15 cellular contexts compared by ENCODE assay signal in the genomic region with DNA sequence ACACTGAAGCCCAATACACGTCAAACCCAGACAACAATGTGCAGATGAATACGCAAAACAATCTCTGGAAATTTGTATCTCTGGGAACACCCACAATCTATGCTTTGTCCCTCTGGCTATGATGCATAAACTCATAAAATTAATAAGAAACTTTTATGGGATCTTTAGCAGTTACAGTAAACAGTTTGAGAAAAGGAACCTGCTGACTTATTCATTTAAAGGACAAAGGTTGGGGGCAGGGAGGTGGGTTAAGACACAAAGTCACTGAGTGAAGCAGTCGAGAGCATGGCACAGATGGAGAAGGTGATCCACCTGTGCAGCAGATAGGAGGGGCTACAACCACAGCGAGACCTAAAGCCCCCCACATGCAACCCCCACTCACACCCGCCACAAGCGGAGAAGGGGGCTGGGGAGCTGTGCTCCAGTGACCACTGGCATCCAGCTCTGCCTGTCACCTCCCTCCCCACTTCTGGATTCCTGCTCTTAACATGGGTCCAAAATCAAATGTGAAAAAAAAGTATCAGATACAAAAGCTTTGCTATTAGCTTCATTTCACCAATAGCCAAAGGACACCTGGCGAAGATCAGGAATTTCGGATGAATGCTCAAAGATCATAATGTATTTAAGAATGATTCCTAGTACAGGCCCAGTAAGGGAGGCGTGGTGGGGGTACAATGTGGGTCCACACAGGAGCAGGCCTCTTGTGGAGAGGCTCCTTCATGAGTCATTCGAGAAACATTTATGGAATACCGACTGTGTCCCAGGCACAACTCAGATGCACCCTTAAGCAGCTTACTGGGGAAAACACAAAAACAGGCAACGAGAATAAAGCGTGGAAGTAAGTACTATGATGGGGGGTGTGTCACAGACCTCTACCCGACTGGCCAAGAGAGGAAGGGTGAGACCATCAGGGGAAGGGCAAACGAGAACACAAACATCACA. TPM values are rescaled to one million over a fixed set of nuclear protein-coding genes. Genes with fewer than 3 reads are reported as not detected.
A peak's percentile ranks its signal among the peaks of the same experiment; 100 is the strongest.
DNase-seq lines count a peak whose midpoint lies in the region; ATAC-seq and TF ChIP-seq lines count a peak whose summit lies in the region.
"Had no signal": no experiment of that assay in that cellular context is flagged by ENCODE, and none has a peak within 500 bp of the region (broad histone marks: within the 10 kb centered on the region; RNA-seq: fewer than 3 reads in every experiment).

No MANE protein-coding gene starts in this region.

- no peaks in the 10 kb centered on the region for H3K9me3 ChIP-seq in mesodermal cell (ENCODE audit: control insufficient read depth, low read length)
- no peaks in the 10 kb centered on the region for H3K9me3 ChIP-seq in right atrium auricular region
- H3K9me3 ChIP-seq: BLaER1, sigmoid colon, SK-N-SH, upper lobe of right lung had no signal

- TF ChIP-seq RAD21 in Ishikawa (IDR thresholded peaks at IDR 0.05; ENCODE audit: low read depth): no peak

- TF ChIP-seq EP300 in Ishikawa (IDR thresholded peaks at IDR 0.05; ENCODE audit: borderline replicate concordance): peak; percentile 17; the same call in 1 of the 2 replicates

- H3K36me3 ChIP-seq in mesodermal cell (ENCODE audit: control insufficient read depth, insufficient read depth, low read length) (no peaks in the 10 kb centered on the region), right atrium auricular region (peaks cover 9% of the 10 kb centered on the region)
- H3K36me3 ChIP-seq: sigmoid colon, upper lobe of right lung had no signal

- H3K27me3 ChIP-seq in right atrium auricular region: no peaks in the 10 kb centered on the region
- H3K27me3 ChIP-seq: BLaER1, sigmoid colon, upper lobe of right lung had no signal

- H3K4me3 ChIP-seq in choroid plexus epithelial cell (ENCODE audit: low read depth, low read length): no peak overlapping the region
- no peak overlapping the region for H3K4me3 ChIP-seq in mesodermal cell (ENCODE audit: extremely low read depth, insufficient read depth, low read length, poor library complexity, severe bottlenecking)
- no peak overlapping the region for H3K4me3 ChIP-seq in right atrium auricular region
- H3K4me3 ChIP-seq: BLaER1, sigmoid colon, upper lobe of right lung had no signal

- H3K4me1 ChIP-seq in mesodermal cell (ENCODE audit: control insufficient read depth, insufficient read depth, low read length, poor library complexity, severe bottlenecking) (peaks cover 9% of the 10 kb centered on the region), right atrium auricular region (no peaks in the 10 kb centered on the region)
- H3K4me1 ChIP-seq: BLaER1, upper lobe of right lung had no signal

- no peak for ATAC-seq in GM21528 (IDR thresholded peaks at IDR 0.05; ENCODE audit: low FRiP score, unreplicated experiment)
- ATAC-seq: activated CD4-positive, CD25-positive, alpha-beta regulatory T cell treated with anti-CD3 and anti-CD28 coated beads, Interleukin-2, amount 50 U/mL, for 24 hours had no signal

- DNase-seq in Caki2 (ENCODE audit: low read depth) (peak; percentile 8), choroid plexus epithelial cell (ENCODE audit: low read depth) (peak; percentile 45), right atrium auricular region (ENCODE audit: low spot score) (no peak), DMS79 (lab: John Stamatoyannopoulos, UW) (no peak)
- no peak for DNase-seq in activated naive CD4-positive, alpha-beta T cell (lab: John Stamatoyannopoulos, UW)
- DNase-seq: NCI-H1092, NCI-H510A treated with DMSO at 0.1 percent for 48 hours, sigmoid colon, SK-N-SH, upper lobe of right lung had no signal

- in situ Hi-C loops in Caki2 (cut with HindIII; ENCODE audit: low pct_unique_long_range_greater_than_20kb, low sequenced_read_pairs): no loop called here

- H3K27ac ChIP-seq in mesodermal cell (ENCODE audit: low read depth, low read length, severe bottlenecking) (peak overlapping the region; percentile 61), right atrium auricular region (no peak overlapping the region)
- H3K27ac ChIP-seq: BLaER1, sigmoid colon, upper lobe of right lung had no signal

- WGBS in mesodermal cell (ENCODE audit: insufficient coverage in 2 of 2), 2 experiments: 54 to 64% methylated on average over 7 to 10 of the region's 15 CpGs

- TF ChIP-seq CTCF in choroid plexus epithelial cell (conservative IDR thresholded peaks at IDR 0.05; ENCODE audit: low read depth, low read length): no peak
- no peak for TF ChIP-seq CTCF in right atrium auricular region (IDR thresholded peaks at IDR 0.05)

TF ChIP-seq in Ishikawa, 13 proteins besides CTCF, POLR2A, EP300 and RAD21:
- 0 out of 2 replicates have a peak, but pooled peaks have one; percentile 33 for TF ChIP-seq TCF12 (IDR thresholded peaks at IDR 0.05; ENCODE audit: low read depth)
- TF ChIP-seq, protein P1, sequence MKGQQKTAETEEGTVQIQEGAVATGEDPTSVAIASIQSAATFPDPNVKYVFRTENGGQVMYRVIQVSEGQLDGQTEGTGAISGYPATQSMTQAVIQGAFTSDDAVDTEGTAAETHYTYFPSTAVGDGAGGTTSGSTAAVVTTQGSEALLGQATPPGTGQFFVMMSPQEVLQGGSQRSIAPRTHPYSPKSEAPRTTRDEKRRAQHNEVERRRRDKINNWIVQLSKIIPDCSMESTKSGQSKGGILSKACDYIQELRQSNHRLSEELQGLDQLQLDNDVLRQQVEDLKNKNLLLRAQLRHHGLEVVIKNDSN (IDR thresholded peaks at IDR 0.05): no peak
- no peak for TF ChIP-seq TAF1 (IDR thresholded peaks at IDR 0.05; ENCODE audit: low read depth)
- TF ChIP-seq, protein P2, sequence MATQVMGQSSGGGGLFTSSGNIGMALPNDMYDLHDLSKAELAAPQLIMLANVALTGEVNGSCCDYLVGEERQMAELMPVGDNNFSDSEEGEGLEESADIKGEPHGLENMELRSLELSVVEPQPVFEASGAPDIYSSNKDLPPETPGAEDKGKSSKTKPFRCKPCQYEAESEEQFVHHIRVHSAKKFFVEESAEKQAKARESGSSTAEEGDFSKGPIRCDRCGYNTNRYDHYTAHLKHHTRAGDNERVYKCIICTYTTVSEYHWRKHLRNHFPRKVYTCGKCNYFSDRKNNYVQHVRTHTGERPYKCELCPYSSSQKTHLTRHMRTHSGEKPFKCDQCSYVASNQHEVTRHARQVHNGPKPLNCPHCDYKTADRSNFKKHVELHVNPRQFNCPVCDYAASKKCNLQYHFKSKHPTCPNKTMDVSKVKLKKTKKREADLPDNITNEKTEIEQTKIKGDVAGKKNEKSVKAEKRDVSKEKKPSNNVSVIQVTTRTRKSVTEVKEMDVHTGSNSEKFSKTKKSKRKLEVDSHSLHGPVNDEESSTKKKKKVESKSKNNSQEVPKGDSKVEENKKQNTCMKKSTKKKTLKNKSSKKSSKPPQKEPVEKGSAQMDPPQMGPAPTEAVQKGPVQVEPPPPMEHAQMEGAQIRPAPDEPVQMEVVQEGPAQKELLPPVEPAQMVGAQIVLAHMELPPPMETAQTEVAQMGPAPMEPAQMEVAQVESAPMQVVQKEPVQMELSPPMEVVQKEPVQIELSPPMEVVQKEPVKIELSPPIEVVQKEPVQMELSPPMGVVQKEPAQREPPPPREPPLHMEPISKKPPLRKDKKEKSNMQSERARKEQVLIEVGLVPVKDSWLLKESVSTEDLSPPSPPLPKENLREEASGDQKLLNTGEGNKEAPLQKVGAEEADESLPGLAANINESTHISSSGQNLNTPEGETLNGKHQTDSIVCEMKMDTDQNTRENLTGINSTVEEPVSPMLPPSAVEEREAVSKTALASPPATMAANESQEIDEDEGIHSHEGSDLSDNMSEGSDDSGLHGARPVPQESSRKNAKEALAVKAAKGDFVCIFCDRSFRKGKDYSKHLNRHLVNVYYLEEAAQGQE (IDR thresholded peaks at IDR 0.05; ENCODE audit: low read depth): no peak
- TF ChIP-seq FOXM1 (IDR thresholded peaks at IDR 0.05; ENCODE audit: borderline replicate concordance, low read depth): no peak
- TF ChIP-seq CEBPB (IDR thresholded peaks at IDR 0.05): no peak
- TF ChIP-seq, protein P3, sequence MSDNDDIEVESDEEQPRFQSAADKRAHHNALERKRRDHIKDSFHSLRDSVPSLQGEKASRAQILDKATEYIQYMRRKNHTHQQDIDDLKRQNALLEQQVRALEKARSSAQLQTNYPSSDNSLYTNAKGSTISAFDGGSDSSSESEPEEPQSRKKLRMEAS (IDR thresholded peaks at IDR 0.05): no peak
- no peak for TF ChIP-seq NFIC (IDR thresholded peaks at IDR 0.05)
- TF ChIP-seq TEAD4 (IDR thresholded peaks at IDR 0.05): no peak
- peak; percentile 40; the same call in 1 of the 2 replicates for TF ChIP-seq ZBTB7A (IDR thresholded peaks at IDR 0.05; ENCODE audit: low read depth)
- TF ChIP-seq CREB1 (IDR thresholded peaks at IDR 0.05; ENCODE audit: low read depth): no peak
- TF ChIP-seq EGR1 (IDR thresholded peaks at IDR 0.05): no peak
- no peak for TF ChIP-seq YY1 (IDR thresholded peaks at IDR 0.05; ENCODE audit: low read depth)

RNA-seq across cellular contexts. Expression of gene SMCO4, which starts 44.8 kb away (rescaled TPM):
- 72.1 and 76.2 TPM in 2 replicates for total RNA-seq in Caki2 (2014; rRNA removed; shearing (Covaris generic); ENCODE audit: low replicate concordance)
- 26.9 TPM for polyA plus RNA-seq in mesodermal cell (2013, experiment 1 of 2)
- 21.3 TPM for polyA plus RNA-seq in mesodermal cell (2013, experiment 2 of 2)
- 10 to 100 TPM; 37.6 to 79.8 TPM for total RNA-seq in right atrium auricular region

Comparison
In these comparisons a context has a peak if more than half of its experiments do, and no peak if none do; other contexts are left out.
1. DNase-seq: peak in Caki2 (single experiment) and choroid plexus epithelial cell (single experiment); none in activated naive CD4-positive, alpha-beta T cell (0 of 4), right atrium auricular region (single experiment) and DMS79 (single experiment).